Comparison of ENCODE assay signal across 1 cellular context in the genomic region with DNA sequence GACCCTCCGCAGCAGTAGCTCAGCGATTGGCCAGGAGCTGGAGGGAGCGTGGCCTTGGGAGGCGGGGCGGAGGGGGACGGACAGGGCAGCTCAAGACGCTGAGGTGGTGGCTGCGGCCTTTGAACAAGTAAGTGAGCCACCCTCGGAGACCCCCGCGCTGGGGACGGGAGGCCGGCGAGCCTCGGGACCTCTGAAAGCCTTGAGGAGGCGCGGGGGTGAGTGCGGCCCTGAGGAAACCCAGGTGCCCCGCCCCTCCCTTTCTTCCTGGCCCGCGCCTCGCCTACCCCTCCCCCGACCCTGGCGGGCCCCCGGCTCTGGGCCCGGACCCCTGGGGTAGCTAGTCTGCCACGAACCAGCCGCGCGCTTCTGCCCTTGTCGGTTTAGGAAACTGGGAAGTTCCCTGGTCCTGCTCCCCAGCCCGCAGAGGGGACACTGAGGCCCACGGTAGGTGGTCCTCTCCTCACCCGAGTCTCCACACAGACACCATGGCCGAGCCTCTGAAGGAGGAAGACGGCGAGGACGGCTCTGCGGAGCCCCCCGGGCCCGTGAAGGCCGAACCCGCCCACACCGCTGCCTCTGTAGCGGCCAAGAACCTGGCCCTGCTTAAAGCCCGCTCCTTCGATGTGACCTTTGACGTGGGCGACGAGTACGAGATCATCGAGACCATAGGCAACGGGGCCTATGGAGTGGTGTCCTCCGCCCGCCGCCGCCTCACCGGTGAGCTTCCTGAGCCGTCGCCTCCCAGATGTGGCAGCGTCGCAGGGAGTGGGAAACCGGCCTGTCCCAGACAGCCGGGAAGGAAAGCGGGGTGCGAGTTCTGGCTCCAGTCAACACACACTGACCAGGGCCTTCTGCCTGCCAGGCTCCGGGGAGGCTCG.
TF ChIP-seq lines count a peak whose summit lies in the region.

A gene (plus strand): TSS at position 83 of the 878 bp plus-strand sequence. CDS start 403 bp downstream, at position 486.

TF ChIP-seq in HepG2, 621 proteins besides CTCF, POLR2A, EP300 and RAD21 (continued from another document and continues in another):
- TF ChIP-seq, protein P1, sequence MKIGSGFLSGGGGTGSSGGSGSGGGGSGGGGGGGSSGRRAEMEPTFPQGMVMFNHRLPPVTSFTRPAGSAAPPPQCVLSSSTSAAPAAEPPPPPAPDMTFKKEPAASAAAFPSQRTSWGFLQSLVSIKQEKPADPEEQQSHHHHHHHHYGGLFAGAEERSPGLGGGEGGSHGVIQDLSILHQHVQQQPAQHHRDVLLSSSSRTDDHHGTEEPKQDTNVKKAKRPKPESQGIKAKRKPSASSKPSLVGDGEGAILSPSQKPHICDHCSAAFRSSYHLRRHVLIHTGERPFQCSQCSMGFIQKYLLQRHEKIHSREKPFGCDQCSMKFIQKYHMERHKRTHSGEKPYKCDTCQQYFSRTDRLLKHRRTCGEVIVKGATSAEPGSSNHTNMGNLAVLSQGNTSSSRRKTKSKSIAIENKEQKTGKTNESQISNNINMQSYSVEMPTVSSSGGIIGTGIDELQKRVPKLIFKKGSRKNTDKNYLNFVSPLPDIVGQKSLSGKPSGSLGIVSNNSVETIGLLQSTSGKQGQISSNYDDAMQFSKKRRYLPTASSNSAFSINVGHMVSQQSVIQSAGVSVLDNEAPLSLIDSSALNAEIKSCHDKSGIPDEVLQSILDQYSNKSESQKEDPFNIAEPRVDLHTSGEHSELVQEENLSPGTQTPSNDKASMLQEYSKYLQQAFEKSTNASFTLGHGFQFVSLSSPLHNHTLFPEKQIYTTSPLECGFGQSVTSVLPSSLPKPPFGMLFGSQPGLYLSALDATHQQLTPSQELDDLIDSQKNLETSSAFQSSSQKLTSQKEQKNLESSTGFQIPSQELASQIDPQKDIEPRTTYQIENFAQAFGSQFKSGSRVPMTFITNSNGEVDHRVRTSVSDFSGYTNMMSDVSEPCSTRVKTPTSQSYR (CRISPR knock-in tag; IDR thresholded peaks at IDR 0.05; ENCODE audit: borderline replicate concordance), result peak; percentile 19; the same call in 1 of the 2 replicates
- 0 out of 2 replicates have a peak, but pooled peaks have one; percentile 23 for TF ChIP-seq PCBP1 (IDR thresholded peaks at IDR 0.05; ENCODE audit: borderline replicate concordance, low read depth, low read length)
- TF ChIP-seq, protein P2, sequence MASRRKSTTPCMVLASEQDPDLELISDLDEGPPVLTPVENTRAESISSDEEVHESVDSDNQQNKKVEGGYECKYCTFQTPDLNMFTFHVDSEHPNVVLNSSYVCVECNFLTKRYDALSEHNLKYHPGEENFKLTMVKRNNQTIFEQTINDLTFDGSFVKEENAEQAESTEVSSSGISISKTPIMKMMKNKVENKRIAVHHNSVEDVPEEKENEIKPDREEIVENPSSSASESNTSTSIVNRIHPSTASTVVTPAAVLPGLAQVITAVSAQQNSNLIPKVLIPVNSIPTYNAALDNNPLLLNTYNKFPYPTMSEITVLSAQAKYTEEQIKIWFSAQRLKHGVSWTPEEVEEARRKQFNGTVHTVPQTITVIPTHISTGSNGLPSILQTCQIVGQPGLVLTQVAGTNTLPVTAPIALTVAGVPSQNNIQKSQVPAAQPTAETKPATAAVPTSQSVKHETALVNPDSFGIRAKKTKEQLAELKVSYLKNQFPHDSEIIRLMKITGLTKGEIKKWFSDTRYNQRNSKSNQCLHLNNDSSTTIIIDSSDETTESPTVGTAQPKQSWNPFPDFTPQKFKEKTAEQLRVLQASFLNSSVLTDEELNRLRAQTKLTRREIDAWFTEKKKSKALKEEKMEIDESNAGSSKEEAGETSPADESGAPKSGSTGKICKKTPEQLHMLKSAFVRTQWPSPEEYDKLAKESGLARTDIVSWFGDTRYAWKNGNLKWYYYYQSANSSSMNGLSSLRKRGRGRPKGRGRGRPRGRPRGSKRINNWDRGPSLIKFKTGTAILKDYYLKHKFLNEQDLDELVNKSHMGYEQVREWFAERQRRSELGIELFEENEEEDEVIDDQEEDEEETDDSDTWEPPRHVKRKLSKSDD (CRISPR knock-in tag; IDR thresholded peaks at IDR 0.05; ENCODE audit: low read depth), result 0 out of 2 replicates have a peak, but pooled peaks have one; percentile 7
- TF ChIP-seq, protein P3, sequence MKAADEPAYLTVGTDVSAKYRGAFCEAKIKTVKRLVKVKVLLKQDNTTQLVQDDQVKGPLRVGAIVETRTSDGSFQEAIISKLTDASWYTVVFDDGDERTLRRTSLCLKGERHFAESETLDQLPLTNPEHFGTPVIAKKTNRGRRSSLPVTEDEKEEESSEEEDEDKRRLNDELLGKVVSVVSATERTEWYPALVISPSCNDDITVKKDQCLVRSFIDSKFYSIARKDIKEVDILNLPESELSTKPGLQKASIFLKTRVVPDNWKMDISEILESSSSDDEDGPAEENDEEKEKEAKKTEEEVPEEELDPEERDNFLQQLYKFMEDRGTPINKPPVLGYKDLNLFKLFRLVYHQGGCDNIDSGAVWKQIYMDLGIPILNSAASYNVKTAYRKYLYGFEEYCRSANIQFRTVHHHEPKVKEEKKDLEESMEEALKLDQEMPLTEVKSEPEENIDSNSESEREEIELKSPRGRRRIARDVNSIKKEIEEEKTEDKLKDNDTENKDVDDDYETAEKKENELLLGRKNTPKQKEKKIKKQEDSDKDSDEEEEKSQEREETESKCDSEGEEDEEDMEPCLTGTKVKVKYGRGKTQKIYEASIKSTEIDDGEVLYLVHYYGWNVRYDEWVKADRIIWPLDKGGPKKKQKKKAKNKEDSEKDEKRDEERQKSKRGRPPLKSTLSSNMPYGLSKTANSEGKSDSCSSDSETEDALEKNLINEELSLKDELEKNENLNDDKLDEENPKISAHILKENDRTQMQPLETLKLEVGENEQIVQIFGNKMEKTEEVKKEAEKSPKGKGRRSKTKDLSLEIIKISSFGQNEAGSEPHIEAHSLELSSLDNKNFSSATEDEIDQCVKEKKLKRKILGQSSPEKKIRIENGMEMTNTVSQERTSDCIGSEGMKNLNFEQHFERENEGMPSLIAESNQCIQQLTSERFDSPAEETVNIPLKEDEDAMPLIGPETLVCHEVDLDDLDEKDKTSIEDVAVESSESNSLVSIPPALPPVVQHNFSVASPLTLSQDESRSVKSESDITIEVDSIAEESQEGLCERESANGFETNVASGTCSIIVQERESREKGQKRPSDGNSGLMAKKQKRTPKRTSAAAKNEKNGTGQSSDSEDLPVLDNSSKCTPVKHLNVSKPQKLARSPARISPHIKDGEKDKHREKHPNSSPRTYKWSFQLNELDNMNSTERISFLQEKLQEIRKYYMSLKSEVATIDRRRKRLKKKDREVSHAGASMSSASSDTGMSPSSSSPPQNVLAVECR (CRISPR knock-in tag; IDR thresholded peaks at IDR 0.05; ENCODE audit: borderline replicate concordance), result peak; percentile 47
- no peak; the same call in 1 of the 2 replicates for TF ChIP-seq ZFP90 (CRISPR knock-in tag; IDR thresholded peaks at IDR 0.05; ENCODE audit: borderline replicate concordance)
- peak; percentile 9; the same call in 1 of the 2 replicates for TF ChIP-seq SIN3A (IDR thresholded peaks at IDR 0.05; ENCODE audit: borderline replicate concordance, low read depth, low read length)
- no peak for TF ChIP-seq ZNF225 (CRISPR knock-in tag; IDR thresholded peaks at IDR 0.05)
- TF ChIP-seq SP5 (CRISPR knock-in tag; IDR thresholded peaks at IDR 0.05; ENCODE audit: borderline replicate concordance, low read depth), result peak; percentile 39; the same call in 1 of the 2 replicates
- TF ChIP-seq NCOR1 (IDR thresholded peaks at IDR 0.05; ENCODE audit: borderline replicate concordance, low read length), result 0 out of 2 replicates have a peak, but pooled peaks have one; percentile 25
- TF ChIP-seq, protein P4, sequence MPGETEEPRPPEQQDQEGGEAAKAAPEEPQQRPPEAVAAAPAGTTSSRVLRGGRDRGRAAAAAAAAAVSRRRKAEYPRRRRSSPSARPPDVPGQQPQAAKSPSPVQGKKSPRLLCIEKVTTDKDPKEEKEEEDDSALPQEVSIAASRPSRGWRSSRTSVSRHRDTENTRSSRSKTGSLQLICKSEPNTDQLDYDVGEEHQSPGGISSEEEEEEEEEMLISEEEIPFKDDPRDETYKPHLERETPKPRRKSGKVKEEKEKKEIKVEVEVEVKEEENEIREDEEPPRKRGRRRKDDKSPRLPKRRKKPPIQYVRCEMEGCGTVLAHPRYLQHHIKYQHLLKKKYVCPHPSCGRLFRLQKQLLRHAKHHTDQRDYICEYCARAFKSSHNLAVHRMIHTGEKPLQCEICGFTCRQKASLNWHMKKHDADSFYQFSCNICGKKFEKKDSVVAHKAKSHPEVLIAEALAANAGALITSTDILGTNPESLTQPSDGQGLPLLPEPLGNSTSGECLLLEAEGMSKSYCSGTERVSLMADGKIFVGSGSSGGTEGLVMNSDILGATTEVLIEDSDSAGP (CRISPR knock-in tag; IDR thresholded peaks at IDR 0.05; ENCODE audit: borderline replicate concordance), result 0 out of 2 replicates have a peak, but pooled peaks have one; percentile 14
- 0 out of 2 replicates have a peak, but pooled peaks have one; percentile 59 for TF ChIP-seq ATF7-NPFF (CRISPR knock-in tag; IDR thresholded peaks at IDR 0.05; ENCODE audit: low read depth)
- TF ChIP-seq, protein P5, sequence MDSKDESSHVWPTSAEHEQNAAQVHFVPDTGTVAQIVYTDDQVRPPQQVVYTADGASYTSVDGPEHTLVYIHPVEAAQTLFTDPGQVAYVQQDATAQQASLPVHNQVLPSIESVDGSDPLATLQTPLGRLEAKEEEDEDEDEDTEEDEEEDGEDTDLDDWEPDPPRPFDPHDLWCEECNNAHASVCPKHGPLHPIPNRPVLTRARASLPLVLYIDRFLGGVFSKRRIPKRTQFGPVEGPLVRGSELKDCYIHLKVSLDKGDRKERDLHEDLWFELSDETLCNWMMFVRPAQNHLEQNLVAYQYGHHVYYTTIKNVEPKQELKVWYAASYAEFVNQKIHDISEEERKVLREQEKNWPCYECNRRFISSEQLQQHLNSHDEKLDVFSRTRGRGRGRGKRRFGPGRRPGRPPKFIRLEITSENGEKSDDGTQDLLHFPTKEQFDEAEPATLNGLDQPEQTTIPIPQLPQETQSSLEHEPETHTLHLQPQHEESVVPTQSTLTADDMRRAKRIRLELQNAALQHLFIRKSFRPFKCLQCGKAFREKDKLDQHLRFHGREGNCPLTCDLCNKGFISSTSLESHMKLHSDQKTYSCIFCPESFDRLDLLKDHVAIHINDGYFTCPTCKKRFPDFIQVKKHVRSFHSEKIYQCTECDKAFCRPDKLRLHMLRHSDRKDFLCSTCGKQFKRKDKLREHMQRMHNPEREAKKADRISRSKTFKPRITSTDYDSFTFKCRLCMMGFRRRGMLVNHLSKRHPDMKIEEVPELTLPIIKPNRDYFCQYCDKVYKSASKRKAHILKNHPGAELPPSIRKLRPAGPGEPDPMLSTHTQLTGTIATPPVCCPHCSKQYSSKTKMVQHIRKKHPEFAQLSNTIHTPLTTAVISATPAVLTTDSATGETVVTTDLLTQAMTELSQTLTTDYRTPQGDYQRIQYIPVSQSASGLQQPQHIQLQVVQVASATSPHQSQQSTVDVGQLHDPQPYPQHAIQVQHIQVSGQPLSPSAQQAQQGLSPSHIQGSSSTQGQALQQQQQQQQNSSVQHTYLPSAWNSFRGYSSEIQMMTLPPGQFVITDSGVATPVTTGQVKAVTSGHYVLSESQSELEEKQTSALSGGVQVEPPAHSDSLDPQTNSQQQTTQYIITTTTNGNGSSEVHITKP (CRISPR knock-in tag; IDR thresholded peaks at IDR 0.05; ENCODE audit: low read depth), result 0 out of 2 replicates have a peak, but pooled peaks have one; percentile 3
- TF ChIP-seq ASH2L (IDR thresholded peaks at IDR 0.05; ENCODE audit: insufficient read length, low read depth, low read length), result peak; percentile 11
- TF ChIP-seq ZSCAN9 (CRISPR knock-in tag; IDR thresholded peaks at IDR 0.05; ENCODE audit: borderline replicate concordance), result no peak
- TF ChIP-seq ZBTB20 (CRISPR knock-in tag; IDR thresholded peaks at IDR 0.05; ENCODE audit: borderline replicate concordance, low read depth), result 0 out of 2 replicates have a peak, but pooled peaks have one; percentile 14
- TF ChIP-seq ZNF263 (CRISPR knock-in tag; IDR thresholded peaks at IDR 0.05), result peak; percentile 2; the same call in 1 of the 2 replicates
- 0 out of 2 replicates have a peak, but pooled peaks have one; percentile 9 for TF ChIP-seq RFX5 (IDR thresholded peaks at IDR 0.05; ENCODE audit: low read depth, low read length)
- peak; percentile 19 for TF ChIP-seq ZFX (CRISPR knock-in tag; IDR thresholded peaks at IDR 0.05; ENCODE audit: low read depth)
- peak; percentile 12; the same call in 1 of the 2 replicates for TF ChIP-seq HOXA5 (CRISPR knock-in tag; IDR thresholded peaks at IDR 0.05)
- peak; percentile 42 for TF ChIP-seq RBM39 (IDR thresholded peaks at IDR 0.05; ENCODE audit: low read depth, low read length, poor library complexity, severe bottlenecking)
- TF ChIP-seq ZNF30 (CRISPR knock-in tag; IDR thresholded peaks at IDR 0.05), result no peak
- TF ChIP-seq, protein P6, sequence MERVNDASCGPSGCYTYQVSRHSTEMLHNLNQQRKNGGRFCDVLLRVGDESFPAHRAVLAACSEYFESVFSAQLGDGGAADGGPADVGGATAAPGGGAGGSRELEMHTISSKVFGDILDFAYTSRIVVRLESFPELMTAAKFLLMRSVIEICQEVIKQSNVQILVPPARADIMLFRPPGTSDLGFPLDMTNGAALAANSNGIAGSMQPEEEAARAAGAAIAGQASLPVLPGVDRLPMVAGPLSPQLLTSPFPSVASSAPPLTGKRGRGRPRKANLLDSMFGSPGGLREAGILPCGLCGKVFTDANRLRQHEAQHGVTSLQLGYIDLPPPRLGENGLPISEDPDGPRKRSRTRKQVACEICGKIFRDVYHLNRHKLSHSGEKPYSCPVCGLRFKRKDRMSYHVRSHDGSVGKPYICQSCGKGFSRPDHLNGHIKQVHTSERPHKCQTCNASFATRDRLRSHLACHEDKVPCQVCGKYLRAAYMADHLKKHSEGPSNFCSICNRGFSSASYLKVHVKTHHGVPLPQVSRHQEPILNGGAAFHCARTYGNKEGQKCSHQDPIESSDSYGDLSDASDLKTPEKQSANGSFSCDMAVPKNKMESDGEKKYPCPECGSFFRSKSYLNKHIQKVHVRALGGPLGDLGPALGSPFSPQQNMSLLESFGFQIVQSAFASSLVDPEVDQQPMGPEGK (CRISPR knock-in tag; IDR thresholded peaks at IDR 0.05), result no peak; the same call in 1 of the 2 replicates
- 0 out of 2 replicates have a peak, but pooled peaks have one; percentile 41 for TF ChIP-seq ZNF777 (CRISPR knock-in tag; IDR thresholded peaks at IDR 0.05)
- TF ChIP-seq, protein P7, sequence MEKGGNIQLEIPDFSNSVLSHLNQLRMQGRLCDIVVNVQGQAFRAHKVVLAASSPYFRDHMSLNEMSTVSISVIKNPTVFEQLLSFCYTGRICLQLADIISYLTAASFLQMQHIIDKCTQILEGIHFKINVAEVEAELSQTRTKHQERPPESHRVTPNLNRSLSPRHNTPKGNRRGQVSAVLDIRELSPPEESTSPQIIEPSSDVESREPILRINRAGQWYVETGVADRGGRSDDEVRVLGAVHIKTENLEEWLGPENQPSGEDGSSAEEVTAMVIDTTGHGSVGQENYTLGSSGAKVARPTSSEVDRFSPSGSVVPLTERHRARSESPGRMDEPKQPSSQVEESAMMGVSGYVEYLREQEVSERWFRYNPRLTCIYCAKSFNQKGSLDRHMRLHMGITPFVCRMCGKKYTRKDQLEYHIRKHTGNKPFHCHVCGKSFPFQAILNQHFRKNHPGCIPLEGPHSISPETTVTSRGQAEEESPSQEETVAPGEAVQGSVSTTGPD (CRISPR knock-in tag; IDR thresholded peaks at IDR 0.05), result peak; percentile 43; the same call in 1 of the 2 replicates
- 0 out of 2 replicates have a peak, but pooled peaks have one; percentile 12 for TF ChIP-seq MXD4 (CRISPR knock-in tag; IDR thresholded peaks at IDR 0.05)
